In the genomic region with DNA sequence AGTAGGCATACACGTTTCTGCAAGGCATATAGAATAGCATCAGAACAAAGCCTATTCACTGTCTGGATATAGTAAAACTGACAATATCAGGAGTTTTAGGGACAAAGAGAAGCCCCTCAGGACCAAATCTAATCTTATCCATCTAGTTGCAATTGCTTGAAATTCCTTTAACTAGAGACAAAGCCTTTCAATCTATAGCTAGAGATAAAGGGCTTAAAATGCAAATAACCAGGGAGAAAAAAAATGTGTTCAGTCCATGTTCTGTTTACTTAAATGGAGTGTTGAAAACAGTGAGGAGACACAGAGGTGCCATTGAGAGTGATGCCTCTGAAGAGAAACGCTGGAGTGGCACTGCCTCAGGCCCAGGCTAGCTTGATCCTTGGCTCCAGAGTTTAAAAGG, we compare ENCODE assay signal across 2 cellular contexts.
A peak's percentile ranks its signal among the peaks of the same experiment; 100 is the strongest.
TF ChIP-seq lines count a peak whose summit lies in the region.

No MANE protein-coding gene starts in this region.

TF ChIP-seq in HepG2, 621 proteins besides CTCF, POLR2A, EP300 and RAD21:
- no peak for TF ChIP-seq HNF4A (CRISPR knock-in tag; IDR thresholded peaks at IDR 0.05)
- no peak for TF ChIP-seq ASH2L (IDR thresholded peaks at IDR 0.05; ENCODE audit: insufficient read length, low read depth, low read length)
- TF ChIP-seq SOX13 (IDR thresholded peaks at IDR 0.05): no peak
- no peak for TF ChIP-seq SOX13 (CRISPR knock-in tag; conservative IDR thresholded peaks at IDR 0.05 in 1 of 2, IDR thresholded peaks at IDR 0.05 in 1 of 2)
- TF ChIP-seq, protein P1, sequence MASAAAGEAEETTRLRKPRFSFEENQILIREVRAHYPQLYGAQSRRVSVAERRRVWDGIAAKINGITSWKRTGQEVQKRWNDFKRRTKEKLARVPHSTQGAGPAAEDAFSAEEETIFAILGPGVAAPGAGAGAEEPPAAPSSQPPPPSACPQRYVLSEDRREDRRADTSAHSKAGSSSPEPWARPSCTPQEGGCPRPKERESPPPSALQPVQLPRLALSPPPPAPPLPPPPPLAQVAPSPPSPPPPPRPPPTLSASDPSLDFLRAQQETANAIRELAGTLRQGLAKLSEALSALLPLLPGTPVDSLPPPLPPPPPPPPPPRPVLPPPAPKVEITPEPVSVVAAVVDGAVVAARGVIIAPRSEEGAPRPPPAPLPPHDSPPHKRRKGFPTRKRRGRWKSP (CRISPR knock-in tag; IDR thresholded peaks at IDR 0.05): no peak
- TF ChIP-seq, protein P2, sequence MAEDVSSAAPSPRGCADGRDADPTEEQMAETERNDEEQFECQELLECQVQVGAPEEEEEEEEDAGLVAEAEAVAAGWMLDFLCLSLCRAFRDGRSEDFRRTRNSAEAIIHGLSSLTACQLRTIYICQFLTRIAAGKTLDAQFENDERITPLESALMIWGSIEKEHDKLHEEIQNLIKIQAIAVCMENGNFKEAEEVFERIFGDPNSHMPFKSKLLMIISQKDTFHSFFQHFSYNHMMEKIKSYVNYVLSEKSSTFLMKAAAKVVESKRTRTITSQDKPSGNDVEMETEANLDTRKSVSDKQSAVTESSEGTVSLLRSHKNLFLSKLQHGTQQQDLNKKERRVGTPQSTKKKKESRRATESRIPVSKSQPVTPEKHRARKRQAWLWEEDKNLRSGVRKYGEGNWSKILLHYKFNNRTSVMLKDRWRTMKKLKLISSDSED (CRISPR knock-in tag; IDR thresholded peaks at IDR 0.05): no peak
- TF ChIP-seq, protein P3, sequence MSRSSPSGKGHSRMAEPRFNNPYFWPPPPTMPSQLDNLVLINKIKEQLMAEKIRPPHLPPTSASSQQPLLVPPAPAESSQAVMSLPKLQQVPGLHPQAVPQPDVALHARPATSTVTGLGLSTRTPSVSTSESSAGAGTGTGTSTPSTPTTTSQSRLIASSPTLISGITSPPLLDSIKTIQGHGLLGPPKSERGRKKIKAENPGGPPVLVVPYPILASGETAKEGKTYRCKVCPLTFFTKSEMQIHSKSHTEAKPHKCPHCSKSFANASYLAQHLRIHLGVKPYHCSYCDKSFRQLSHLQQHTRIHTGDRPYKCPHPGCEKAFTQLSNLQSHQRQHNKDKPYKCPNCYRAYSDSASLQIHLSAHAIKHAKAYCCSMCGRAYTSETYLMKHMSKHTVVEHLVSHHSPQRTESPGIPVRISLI (CRISPR knock-in tag; IDR thresholded peaks at IDR 0.05; ENCODE audit: borderline replicate concordance): peak; percentile 23; the same call in 1 of the 2 replicates
- no peak for TF ChIP-seq SMAD1 (CRISPR knock-in tag; IDR thresholded peaks at IDR 0.05; ENCODE audit: borderline replicate concordance, low read depth)

TF ChIP-seq in H1, 55 proteins besides CTCF, POLR2A, EP300 and RAD21:
- TF ChIP-seq BACH1 (IDR thresholded peaks at IDR 0.05; ENCODE audit: low read length) (no peak), JUN (IDR thresholded peaks at IDR 0.05; ENCODE audit: low read depth, low read length) (no peak), EGR1 (IDR thresholded peaks at IDR 0.05; ENCODE audit: borderline replicate concordance, low read depth, low read length) (no peak), TAF7 (optimal IDR thresholded peaks at IDR 0.05; ENCODE audit: borderline replicate concordance, low read depth, low read length) (no peak), KDM5A (IDR thresholded peaks at IDR 0.05; ENCODE audit: low read length) (no peak), CHD2 (IDR thresholded peaks at IDR 0.05; ENCODE audit: low read length) (no peak), POLR2AphosphoS5 (IDR thresholded peaks at IDR 0.05; ENCODE audit: low read depth, low read length) (no peak), CBX5 (IDR thresholded peaks at IDR 0.05; ENCODE audit: low read depth, low read length) (no peak), GTF2F1 (IDR thresholded peaks at IDR 0.05; ENCODE audit: borderline replicate concordance, low read depth, low read length) (no peak), KDM1A (IDR thresholded peaks at IDR 0.05; ENCODE audit: borderline replicate concordance, low read length) (no peak), BRCA1 (IDR thresholded peaks at IDR 0.05; ENCODE audit: low read depth, low read length) (no peak), PHF8 (conservative IDR thresholded peaks at IDR 0.05; ENCODE audit: low read depth, low read length) (no peak), NANOG (IDR thresholded peaks at IDR 0.05; ENCODE audit: insufficient read depth, low read depth, low read length, poor library complexity, severe bottlenecking) (no peak), TCF12 (IDR thresholded peaks at IDR 0.05; ENCODE audit: low read depth, low read length) (no peak)
